In genomic region chr5:95644351-95645042, GRCh38 we compare ENCODE assay signal across 8 cellular contexts. TPM values are rescaled to one million over a fixed set of nuclear protein-coding genes. Genes with fewer than 3 reads are reported as not detected.
DNase-seq lines count a peak whose midpoint lies in the region; ATAC-seq and TF ChIP-seq lines count a peak whose summit lies in the region.

No MANE protein-coding gene starts in this region.

- ATAC-seq in GM18907 (IDR thresholded peaks at IDR 0.05; ENCODE audit: unreplicated experiment) (peak; percentile 42), HG03159 (IDR thresholded peaks at IDR 0.05; ENCODE audit: unreplicated experiment) (peak; percentile 30)

- POLR2A ChIA-PET in Caco-2 (lab: Charles Lee), result no interaction called here

- CTCF ChIA-PET in Caco-2 (lab: Charles Lee), result interaction anchor here (0.6 to 1.9 kb wide), 6 partner anchors 20 to 202 kb away, joined by 3 to 10 read pairs (median 4); no protein-coding TSS in a partner anchor

- H3K27me3 Mint-ChIP-seq in Caco-2 (ENCODE audit: insufficient read depth, unreplicated experiment), result no peaks in the 10 kb centered on the region

- H3K27ac Mint-ChIP-seq in Caco-2 (ENCODE audit: unreplicated experiment), result peak overlapping the region; percentile 5

- peaks cover 7% of the 10 kb centered on the region for H3K36me3 Mint-ChIP-seq in Caco-2 (ENCODE audit: insufficient read depth, unreplicated experiment)

- H3K9me3 Mint-ChIP-seq in Caco-2 (ENCODE audit: unreplicated experiment), result no peaks in the 10 kb centered on the region

- TF ChIP-seq CTCF in Caco-2 (IDR thresholded peaks at IDR 0.05; ENCODE audit: insufficient read depth in 1 of 2, low read depth in 1 of 2, low read length in 1 of 2, severe bottlenecking in 1 of 2, unreplicated experiment in 1 of 2), result peak; percentile 70 to 78

- peaks cover 14% of the 10 kb centered on the region for H3K4me1 ChIP-seq in Caco-2

- BruUV-seq in Caco-2 (replicated peaks; lab: Mats Ljungman, UMichigan), result no TSS peak

- H3K4me3 ChIP-seq in Caco-2 (ENCODE audit: low read depth, low read length), result no peak overlapping the region

- H3K4me3 Mint-ChIP-seq in Caco-2 (ENCODE audit: unreplicated experiment), result no peak overlapping the region

- peaks cover 17% of the 10 kb centered on the region for H3K4me1 Mint-ChIP-seq in Caco-2 (ENCODE audit: low read depth, unreplicated experiment)

- DNase-seq in Caco-2 (peak; percentile 46 to 67), NCI-H748 (lab: John Stamatoyannopoulos, UW; ENCODE audit: unreplicated experiment) (peak; percentile 53), fibroblast of peridontal ligament (ENCODE audit: extremely low read depth) (peak; percentile 75), posterior cingulate gyrus (peak in 7 of 10 donors; percentile 23 to 83 (median 38)), amniotic stem cell (lab: John Stamatoyannopoulos, UW) (no peak)
- peak; percentile 35 for DNase-seq in activated CD8-positive, alpha-beta memory T cell treated with anti-CD3 and anti-CD28 coated beads, Interleukin-2, amount 50 U/mL, for 4 hours

- no peaks in the 10 kb centered on the region for H3K9me3 ChIP-seq in Caco-2

- no peaks in the 10 kb centered on the region for H3K36me3 ChIP-seq in Caco-2 (ENCODE audit: control insufficient read depth, insufficient read depth, low read length)

- no peaks in the 10 kb centered on the region for H3K27me3 ChIP-seq in Caco-2 (replicated peaks; ENCODE audit: control insufficient read depth, insufficient read depth, low read length)

- intact Hi-C loops in Caco-2 (cut with micrococcal nuclease; ENCODE audit: unreplicated experiment), result loop anchor here (1.0 to 5.0 kb wide), 6 partner anchors 20 to 693 kb away; no protein-coding TSS in a partner anchor
- intact Hi-C loops in posterior cingulate gyrus (cut with DNase I), result loop anchor here (2.0 to 10.0 kb wide), 3 partner anchors 136 to 690 kb away; no protein-coding TSS in a partner anchor

RNA-seq across cellular contexts. Expression of gene RFESD, which starts 2.1 kb away (rescaled TPM):
- 1.6 and 2.4 TPM in 2 replicates for total RNA-seq in Caco-2 (2022)

RNA-seq across cellular contexts. Expression of gene GPR150, which starts 24.6 kb away (rescaled TPM):
- total RNA-seq in Caco-2 (2022), result 0.21 and 0.27 TPM in 2 replicates

RNA-seq across cellular contexts. Expression of gene SPATA9, which starts 38.3 kb away (rescaled TPM):
- total RNA-seq in Caco-2 (2022), result 0.34 TPM in 1 of 2 replicates, not detected in the other
